ENCODE assay signal across 22 cellular contexts in the genomic region with DNA sequence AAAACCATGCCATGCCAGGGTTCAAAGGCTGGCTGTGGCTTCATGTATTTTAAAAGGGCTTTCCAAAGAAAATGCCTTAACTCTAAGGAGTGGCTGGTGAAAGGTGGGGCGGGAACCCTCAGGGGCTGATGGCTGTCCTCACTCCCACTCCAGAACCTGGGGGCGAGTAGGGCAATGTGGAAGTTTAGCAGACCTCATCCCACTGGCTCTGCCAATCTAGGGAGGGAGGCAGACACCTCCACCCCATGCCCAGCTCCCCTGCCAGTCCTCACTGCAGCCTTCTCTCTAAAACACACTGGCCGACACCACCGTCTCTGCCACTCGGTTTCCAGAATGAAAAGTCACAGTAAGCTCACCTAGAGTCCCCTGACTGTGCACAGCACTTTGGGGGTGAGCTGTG.
"Had no signal": no experiment of that assay in that cellular context is flagged by ENCODE, and none has a peak within 500 bp of the region (broad histone marks: within the 10 kb centered on the region; RNA-seq: fewer than 3 reads in every experiment).

No MANE protein-coding gene starts in this region.

- H3K4me1 Mint-ChIP-seq: IgD-negative memory B cell, T-cell had no signal

- H3K36me3 Mint-ChIP-seq: IgD-negative memory B cell, T-cell had no signal

- H3K4me3 Mint-ChIP-seq: IgD-negative memory B cell, T-cell had no signal

- H3K9me3 Mint-ChIP-seq: IgD-negative memory B cell, T-cell had no signal

- H3K27ac Mint-ChIP-seq: T-cell had no signal

- DNase-seq: Kasumi-1, MM.1S, NCI-H1092 treated with DMSO at 0.1 percent for 48 hours, NCI-H1417, NCI-H1436 treated with DMSO at 0.1 percent for 48 hours, NCI-H1694, NCI-H187 treated with DMSO at 0.1 percent for 48 hours, NCI-H2029 treated with DMSO at 0.1 percent for 48 hours, NCI-H2171 treated with DMSO at 0.1 percent for 48 hours, NCI-H345, NCI-H524, NCI-H526 treated with DMSO at 0.1 percent for 48 hours, NCI-H748 treated with DMSO at 0.1 percent for 48 hours, RPMI8226, SHP77, SK-N-SH, SW 1271, T-cell had no signal

- H3K27ac ChIP-seq: HL-60, KMS-11 had no signal

- ATAC-seq: K562, T-cell had no signal
